Comparison of ENCODE assay signal across 18 cellular contexts in genomic region chr1:85615536-85615935, GRCh38. TPM values are rescaled to one million over a fixed set of nuclear protein-coding genes. Genes with fewer than 3 reads are reported as not detected.
DNase-seq lines count a peak whose midpoint lies in the region; ATAC-seq and TF ChIP-seq lines count a peak whose summit lies in the region.
"Had no signal": no experiment of that assay in that cellular context is flagged by ENCODE, and none has a peak within 500 bp of the region (broad histone marks: within the 10 kb centered on the region; RNA-seq: fewer than 3 reads in every experiment).

No MANE protein-coding gene starts in this region.

- H3K4ac ChIP-seq in H9 (ENCODE audit: low read depth, low read length) (no peak overlapping the region), trophoblast cell (ENCODE audit: low read depth, low read length) (no peak overlapping the region)

- no peak overlapping the region for H3K4me3 Mint-ChIP-seq in H9
- H3K4me3 Mint-ChIP-seq: CD8-positive, alpha-beta memory T cell had no signal

- H3K27me3 ChIP-seq in H9 (ENCODE audit: insufficient read depth, low read length) (no peaks in the 10 kb centered on the region), adipocyte (replicated peaks; ENCODE audit: control insufficient read depth, insufficient read depth, low read length) (no peaks in the 10 kb centered on the region), trophoblast cell (ENCODE audit: insufficient read depth, low read length) (no peaks in the 10 kb centered on the region)
- H3K27me3 ChIP-seq: BLaER1 had no signal

- H3K27me3 Mint-ChIP-seq in H9 (ENCODE audit: low read depth): no peaks in the 10 kb centered on the region
- H3K27me3 Mint-ChIP-seq: CD8-positive, alpha-beta memory T cell had no signal

- H2BK5ac ChIP-seq in H9 (ENCODE audit: insufficient read length, low read length): no peak overlapping the region
- no peak overlapping the region for H2BK5ac ChIP-seq in trophoblast cell (ENCODE audit: low read depth, low read length, poor library complexity)

- H2AK5ac ChIP-seq in H9 (ENCODE audit: insufficient read length, low read length): no peak overlapping the region
- H2AK5ac ChIP-seq in trophoblast cell (ENCODE audit: low read length): peak overlapping the region; percentile 44

- no peak overlapping the region for H3T11ph ChIP-seq in H9 (ENCODE audit: low read length)

- peaks cover 3% of the 10 kb centered on the region in 2 experiments for H3K9me3 Mint-ChIP-seq in H9

- H3K4me3 ChIP-seq in adipocyte (ENCODE audit: low read length) (no peak overlapping the region), trophoblast cell (ENCODE audit: low read depth, low read length) (no peak overlapping the region)
- H3K4me3 ChIP-seq: BLaER1, HAP-1, K562 had no signal

- DNase-seq in H9 (no peak), adipocyte (ENCODE audit: low read depth) (peak; percentile 38), fibroblast of the conjunctiva (ENCODE audit: low read depth) (peak; percentile 54), trophoblast cell (peak; percentile 67 to 89), hippocampal formation (lab: John Stamatoyannopoulos, UW) (no peak), iPS-NIHi7 (ENCODE audit: extremely low spot score) (no peak)
- DNase-seq: 8988T; AML-193; Caco-2; CD8-positive, alpha-beta memory T cell; DMS 273 treated with DMSO at 0.1 percent for 48 hours; DMS79 treated with DMSO at 0.1 percent for 48 hours; EL; GOT3 had no signal

- H3K23ac ChIP-seq in H9 (ENCODE audit: insufficient read length, low read depth, low read length) (no peak overlapping the region), trophoblast cell (ENCODE audit: low read length) (no peak overlapping the region)

- no peak overlapping the region for H2AFZ ChIP-seq in H9 (ENCODE audit: low read length)
- H2AFZ ChIP-seq in trophoblast cell (ENCODE audit: insufficient read depth, low read length, poor library complexity): no peak overlapping the region

- no peak overlapping the region for H2BK20ac ChIP-seq in H9 (ENCODE audit: low read depth, low read length, poor library complexity, severe bottlenecking)

- no peak for TF ChIP-seq CTCF in H9 (conservative IDR thresholded peaks at IDR 0.05)

- H3K18ac ChIP-seq in H9 (ENCODE audit: insufficient read length, low read depth, low read length): peak overlapping the region; percentile 34
- H3K18ac ChIP-seq in trophoblast cell (ENCODE audit: low read length): no peak overlapping the region

- H3K9ac ChIP-seq in H9 (ENCODE audit: extremely low read depth, insufficient read length, low read length) (no peak overlapping the region), adipocyte (ENCODE audit: low read length) (no peak overlapping the region), trophoblast cell (ENCODE audit: low read length) (no peak overlapping the region)
- H3K9ac ChIP-seq: BLaER1 had no signal

- H3K36me3 Mint-ChIP-seq in H9 (ENCODE audit: insufficient read depth in 1 of 3, low read depth in 3 of 3): peaks cover 2 to 4% (median 3%) of the 10 kb centered on the region in 3 experiments; a peak in 4 of 7 replicates

- H3K36me3 ChIP-seq in adipocyte (ENCODE audit: control insufficient read depth, insufficient read depth, low read length, severe bottlenecking) (no peaks in the 10 kb centered on the region), trophoblast cell (ENCODE audit: control insufficient read depth in 1 of 2, insufficient read depth in 2 of 2, low read length in 2 of 2) (no peaks in the 10 kb centered on the region)
- H3K36me3 ChIP-seq: HAP-1 had no signal

- no peak overlapping the region for H3K56ac ChIP-seq in H9 (ENCODE audit: insufficient read length, low read depth, low read length)

- H4K20me1 ChIP-seq in H9 (ENCODE audit: control insufficient read depth, insufficient read depth, insufficient read length): no peaks in the 10 kb centered on the region
- H4K20me1 ChIP-seq: BLaER1 had no signal

- no peak overlapping the region for H4K12ac ChIP-seq in trophoblast cell (ENCODE audit: low read depth, low read length)

- H3K79me2 ChIP-seq in H9 (ENCODE audit: insufficient read depth, low read length) (no peaks in the 10 kb centered on the region), trophoblast cell (ENCODE audit: control insufficient read depth, insufficient read depth, low read length, poor library complexity) (no peaks in the 10 kb centered on the region)

- H4K91ac ChIP-seq in H9 (ENCODE audit: insufficient read length, low read depth, low read length) (no peak overlapping the region), trophoblast cell (ENCODE audit: low read depth, low read length) (no peak overlapping the region)

- H3K14ac ChIP-seq in H9 (ENCODE audit: insufficient read depth, low read length) (no peak overlapping the region; the same call in 1 of the 2 replicates), trophoblast cell (ENCODE audit: low read length) (no peak overlapping the region)

- H3K4me1 ChIP-seq in H9 (ENCODE audit: insufficient read depth, low read length) (peaks cover 5% of the 10 kb centered on the region; the same call in 1 of the 2 replicates), adipocyte (ENCODE audit: control insufficient read depth, insufficient read depth, low read length) (peaks cover 36% of the 10 kb centered on the region), trophoblast cell (ENCODE audit: control insufficient read depth in 1 of 2, insufficient read depth in 2 of 2, low read length in 2 of 2) (peaks cover 14 to 26% of the 10 kb centered on the region in 2 experiments)
- H3K4me1 ChIP-seq: HAP-1 had no signal

- H4K5ac ChIP-seq in H9 (ENCODE audit: insufficient read length, low read depth, low read length): no peak overlapping the region

- H3K4me2 ChIP-seq in H9 (ENCODE audit: insufficient read depth, insufficient read length, low read length) (no peak overlapping the region), trophoblast cell (ENCODE audit: low read length) (no peak overlapping the region)
- H3K4me2 ChIP-seq: BLaER1 had no signal

- H3K9me3 ChIP-seq in H9 (ENCODE audit: control insufficient read depth, low read depth, low read length) (peaks cover 2% of the 10 kb centered on the region), adipocyte (ENCODE audit: control insufficient read depth, low read length) (peaks cover under 1% of the 10 kb centered on the region), trophoblast cell (ENCODE audit: insufficient read depth, low read depth, low read length) (no peaks in the 10 kb centered on the region)
- H3K9me3 ChIP-seq: Caco-2, HAP-1 had no signal

- no peaks in the 10 kb centered on the region for H3K23me2 ChIP-seq in H9 (ENCODE audit: insufficient read length, low read depth, low read length, poor library complexity, severe bottlenecking)

- no peak overlapping the region for H4K8ac ChIP-seq in H9 (replicated peaks; ENCODE audit: insufficient read length, low read depth, low read length)
- H4K8ac ChIP-seq in trophoblast cell (ENCODE audit: low read depth, low read length): no peak overlapping the region

- H3K27ac ChIP-seq in H9 (ENCODE audit: insufficient read length, low read depth, low read length) (no peak overlapping the region), trophoblast cell (ENCODE audit: low read depth, low read length) (no peak overlapping the region)
- H3K27ac ChIP-seq: BLaER1 had no signal

- no peak overlapping the region for H3K27ac Mint-ChIP-seq in H9

- H3K4me1 Mint-ChIP-seq in H9: peaks cover 9 to 18% of the 10 kb centered on the region in 2 experiments
- H3K4me1 Mint-ChIP-seq: CD8-positive, alpha-beta memory T cell had no signal

- H3K79me1 ChIP-seq in H9 (ENCODE audit: insufficient read depth, low read depth, low read length, poor library complexity, severe bottlenecking): no peaks in the 10 kb centered on the region
- H3K79me1 ChIP-seq in trophoblast cell (ENCODE audit: low read length): peaks cover 21% of the 10 kb centered on the region

- no peak overlapping the region for H2BK15ac ChIP-seq in H9 (ENCODE audit: low read depth, low read length)

- no CpG with 5 or more reads among the region's 4 CpGs for WGBS in H9 (ENCODE audit: extremely low coverage, insufficient read length, low lambda C conversion rate)
- WGBS in trophoblast cell (ENCODE audit: extremely low coverage, insufficient coverage, insufficient read length): no CpG with 5 or more reads among the region's 4 CpGs

- ATAC-seq in HG02642 (IDR thresholded peaks at IDR 0.05; ENCODE audit: poor library complexity, unreplicated experiment): no peak
- ATAC-seq: K562 had no signal

- H2BK120ac ChIP-seq in H9 (ENCODE audit: low read depth, low read length, poor library complexity, severe bottlenecking): no peak overlapping the region
- no peak overlapping the region for H2BK120ac ChIP-seq in trophoblast cell (ENCODE audit: insufficient read depth, low read length, poor library complexity)

- no peak overlapping the region for H2BK12ac ChIP-seq in H9 (ENCODE audit: insufficient read length, low read depth, low read length)
- peak overlapping the region; percentile 65 for H2BK12ac ChIP-seq in trophoblast cell (ENCODE audit: low read length)

RNA-seq across cellular contexts. Expression of gene CCN1, which starts 35.0 kb away (rescaled TPM):
- total RNA-seq in H9 (2021): 57.1 and 59.1 TPM in 2 replicates
- polyA plus RNA-seq in trophoblast cell (2013): 190 and 196 TPM in 2 replicates
- polyA plus RNA-seq: CD8-positive, alpha-beta memory T cell had no signal

Comparison
In these comparisons a context has a peak if more than half of its experiments do, and no peak if none do; other contexts are left out.
1. DNase-seq: peak in adipocyte (single experiment), fibroblast of the conjunctiva (single experiment) and trophoblast cell (2 of 2); none in H9 (single experiment), hippocampal formation (0 of 2) and iPS-NIHi7 (single experiment).